18 cellular contexts compared by ENCODE assay signal in the genomic region with DNA sequence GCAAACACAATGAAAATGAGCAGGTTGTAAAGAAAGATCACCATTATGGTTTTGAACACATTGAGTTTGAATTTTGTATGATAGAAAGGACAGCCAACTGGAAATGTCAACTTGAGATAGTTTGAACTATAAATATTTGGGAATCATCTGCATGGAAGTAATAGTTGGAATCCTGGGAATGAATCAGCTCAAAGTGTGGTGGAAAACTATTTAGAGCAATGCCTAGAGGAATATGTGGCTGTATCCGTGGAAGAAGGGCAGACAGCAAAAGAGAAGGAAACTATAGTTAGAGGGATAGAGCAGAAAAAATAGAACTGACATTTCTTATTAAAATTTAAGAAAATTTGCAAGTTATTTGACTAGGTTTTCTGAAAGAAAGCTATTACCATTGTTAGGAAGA.
"Had no signal": no experiment of that assay in that cellular context is flagged by ENCODE, and none has a peak within 500 bp of the region (broad histone marks: within the 10 kb centered on the region; RNA-seq: fewer than 3 reads in every experiment).

No MANE protein-coding gene starts in this region.

- H3K9me3 Mint-ChIP-seq: memory B cell; natural killer cell treated with Interleukin-12 subunit alpha and Interleukin-12 subunit beta and Interleukin-15 and Interleukin-18, amount 100 ng/mL, for 72 hours had no signal

- H3K4me3 Mint-ChIP-seq: memory B cell; natural killer cell treated with Interleukin-12 subunit alpha and Interleukin-12 subunit beta and Interleukin-15 and Interleukin-18, amount 100 ng/mL, for 72 hours had no signal

- H3K4me3 ChIP-seq: dorsolateral prefrontal cortex, right atrium auricular region, skin epidermis had no signal

- H3K27ac Mint-ChIP-seq: memory B cell; natural killer cell treated with Interleukin-12 subunit alpha and Interleukin-12 subunit beta and Interleukin-15 and Interleukin-18, amount 100 ng/mL, for 72 hours had no signal

- H3K27me3 Mint-ChIP-seq: memory B cell; natural killer cell treated with Interleukin-12 subunit alpha and Interleukin-12 subunit beta and Interleukin-15 and Interleukin-18, amount 100 ng/mL, for 72 hours had no signal

- DNase-seq: activated CD4-positive, alpha-beta T cell treated with anti-CD3 and anti-CD28 coated beads, Interleukin-2, amount 50 U/mL, for 1 hour; activated naive CD4-positive, alpha-beta T cell treated with Interleukin-2 at 50 U/mL for 16 hours; activated T-cell treated with anti-CD3 and anti-CD28 coated beads for 4 hours; aorta; dorsolateral prefrontal cortex; erythroblast; hypothalamus; left ventricle myocardium superior; nucleus accumbens; stimulated activated CD4-positive, alpha-beta T cell treated with anti-CD3 and anti-CD28 coated beads, Interleukin-15, amount 100 ng/mL, for 24 hours; stimulated activated CD4-positive, alpha-beta T cell treated with anti-CD3 and anti-CD28 coated beads, Interleukin-4, amount 100 ng/mL, for 24 hours; stimulated activated naive CD4-positive, alpha-beta T cell treated with Interleukin-2 at 50 U/mL for 16 hours; T-helper 9 cell; trophoblast cell had no signal

- H3K4me1 Mint-ChIP-seq: memory B cell had no signal

- H3K36me3 Mint-ChIP-seq: natural killer cell treated with Interleukin-12 subunit alpha and Interleukin-12 subunit beta and Interleukin-15 and Interleukin-18, amount 100 ng/mL, for 72 hours had no signal
